15 cellular contexts compared by ENCODE assay signal in the genomic region with DNA sequence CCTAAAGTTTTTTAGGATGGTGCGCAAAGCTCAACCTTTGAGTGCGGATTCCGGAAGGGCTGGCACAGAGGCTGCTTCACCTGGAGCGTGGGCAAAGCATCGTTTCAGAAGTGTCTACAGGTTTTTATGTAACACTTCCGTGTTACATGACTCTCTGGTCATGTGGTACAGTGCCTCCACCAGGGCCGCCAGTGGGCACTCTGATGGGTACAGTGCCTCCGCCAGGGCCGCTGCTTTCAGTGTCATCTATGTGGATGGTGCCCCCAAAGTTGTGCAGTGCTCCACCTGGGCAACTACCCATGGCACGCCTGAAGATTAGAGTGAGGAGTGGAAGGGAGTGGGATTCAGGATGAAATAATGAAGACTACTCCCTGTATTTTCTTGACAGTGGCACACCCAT.
A peak's percentile ranks its signal among the peaks of the same experiment; 100 is the strongest.
DNase-seq lines count a peak whose midpoint lies in the region; ATAC-seq and TF ChIP-seq lines count a peak whose summit lies in the region.
"Had no signal": no experiment of that assay in that cellular context is flagged by ENCODE, and none has a peak within 500 bp of the region (broad histone marks: within the 10 kb centered on the region; RNA-seq: fewer than 3 reads in every experiment).

No MANE protein-coding gene starts in this region.

- DNase-seq in cardiac septum (ENCODE audit: low spot score) (peak; percentile 59), left ventricle myocardium inferior (no peak), mesenteric fat pad (ENCODE audit: low spot score) (peak; percentile 86), sigmoid colon (peak; percentile 22), right lobe of liver (no peak), GM19240 (ENCODE audit: insufficient read length, low spot score) (no peak)
- DNase-seq: ACHN; CD4-positive, alpha-beta memory T cell; COR-L47; DND-41; GDM1; IMR-90; KBM-7 had no signal

- ATAC-seq in HG02884 (IDR thresholded peaks at IDR 0.05; ENCODE audit: unreplicated experiment) (no peak), right lobe of liver (no peak)

- no peak for TF ChIP-seq EP300 in sigmoid colon (IDR thresholded peaks at IDR 0.05)

- H3K36me3 ChIP-seq in left ventricle myocardium inferior (no peaks in the 10 kb centered on the region), sigmoid colon (no peaks in the 10 kb centered on the region), right lobe of liver (no peaks in the 10 kb centered on the region)

- TF ChIP-seq CTCF in left ventricle myocardium inferior (IDR thresholded peaks at IDR 0.05; ENCODE audit: borderline replicate concordance) (no peak), sigmoid colon (IDR thresholded peaks at IDR 0.05) (no peak), right lobe of liver (IDR thresholded peaks at IDR 0.05) (no peak)

- H3K9me3 ChIP-seq in left ventricle myocardium inferior (replicated peaks): no peaks in the 10 kb centered on the region
- no peaks in the 10 kb centered on the region for H3K9me3 ChIP-seq in sigmoid colon
- no peaks in the 10 kb centered on the region for H3K9me3 ChIP-seq in right lobe of liver

- intact Hi-C loops in cardiac septum (cut with DNase I): no loop called here
- intact Hi-C loops in left ventricle myocardium inferior (cut with micrococcal nuclease): no loop called here
- intact Hi-C loops in sigmoid colon (cut with DNase I): no loop called here
- intact Hi-C loops in right lobe of liver (cut with DNase I): no loop called here

- peaks cover 85% of the 10 kb centered on the region for H3K27me3 ChIP-seq in left ventricle myocardium inferior (ENCODE audit: low read depth)
- peaks cover 0 to 32% (median 11%) of the 10 kb centered on the region in 3 donors for H3K27me3 ChIP-seq in sigmoid colon
- H3K27me3 ChIP-seq in right lobe of liver: no peaks in the 10 kb centered on the region

- WGBS in sigmoid colon, 2 donors: 87 to 91% methylated on average over 10 of the region's 10 CpGs
- 73% methylated on average over 5 of the region's 10 CpGs for WGBS in right lobe of liver (ENCODE audit: insufficient coverage, low coverage, low lambda C conversion rate, missing lambda C conversion rate)

- H3K27ac ChIP-seq in left ventricle myocardium inferior (replicated peaks) (no peak overlapping the region), sigmoid colon (no peak overlapping the region), right lobe of liver (no peak overlapping the region)
- H3K27ac ChIP-seq: C4-2B had no signal

- no peak for TF ChIP-seq POLR2A in sigmoid colon (IDR thresholded peaks at IDR 0.05)
- no peak for TF ChIP-seq POLR2A in right lobe of liver (IDR thresholded peaks at IDR 0.05)

- H3K4me1 ChIP-seq in left ventricle myocardium inferior: no peaks in the 10 kb centered on the region
- no peaks in the 10 kb centered on the region for H3K4me1 ChIP-seq in sigmoid colon
- no peaks in the 10 kb centered on the region for H3K4me1 ChIP-seq in right lobe of liver

- H3K4me3 ChIP-seq in left ventricle myocardium inferior: no peak overlapping the region
- H3K4me3 ChIP-seq in sigmoid colon: no peak overlapping the region
- H3K4me3 ChIP-seq in right lobe of liver: no peak overlapping the region

Comparison
In these comparisons a context has a peak if more than half of its experiments do, and no peak if none do; other contexts are left out.
1. DNase-seq: peak in cardiac septum (single experiment), mesenteric fat pad (single experiment) and sigmoid colon (single experiment); none in left ventricle myocardium inferior (single experiment), right lobe of liver (0 of 3) and GM19240 (single experiment).